Comparison of ENCODE assay signal across 15 cellular contexts in genomic region chr5:82096249-82096648, GRCh38.
A peak's percentile ranks its signal among the peaks of the same experiment; 100 is the strongest.
DNase-seq lines count a peak whose midpoint lies in the region; ATAC-seq, FAIRE-seq and TF ChIP-seq lines count a peak whose summit lies in the region.
"Had no signal": no experiment of that assay in that cellular context is flagged by ENCODE, and none has a peak within 500 bp of the region (broad histone marks: within the 10 kb centered on the region; RNA-seq: fewer than 3 reads in every experiment).

No MANE protein-coding gene starts in this region.

- H3K4me1 Mint-ChIP-seq in activated CD8-positive, alpha-beta memory T cell treated with anti-CD3 and anti-CD28 coated beads, Interleukin-2, amount 10 ng/mL, durations not matched to agents 7 days and 5 days, result peaks cover 22% of the 10 kb centered on the region
- H3K4me1 Mint-ChIP-seq: B cell had no signal

- H3K27me3 Mint-ChIP-seq in activated CD8-positive, alpha-beta memory T cell treated with anti-CD3 and anti-CD28 coated beads, Interleukin-2, amount 10 ng/mL, durations not matched to agents 7 days and 5 days, result no peaks in the 10 kb centered on the region
- H3K27me3 Mint-ChIP-seq: B cell, IgD-negative memory B cell had no signal

- TF ChIP-seq RAD21 in K562 (CRISPR knock-in tag; conservative IDR thresholded peaks at IDR 0.05 in 1 of 2, IDR thresholded peaks at IDR 0.05 in 1 of 2), result no peak

- H2AFZ ChIP-seq in K562 (ENCODE audit: low read depth, low read length) (no peak overlapping the region), parathyroid adenoma (peak overlapping the region; percentile 33)
- H2AFZ ChIP-seq: GM23248 had no signal

- no peaks in the 10 kb centered on the region for H4K20me1 ChIP-seq in K562 (replicated peaks; ENCODE audit: control insufficient read depth, insufficient read depth, low read length)
- H4K20me1 ChIP-seq: BLaER1 treated with 17β-estradiol and CSF1 and Interleukin-3, amounts not matched to agents 10 nM and 100 nM had no signal

- FAIRE-seq in K562 (lab: Jason Lieb, UNC), result peak; percentile 32
- FAIRE-seq: HepG2, HTR-8/SVneo had no signal

- H3K27ac Mint-ChIP-seq in activated CD8-positive, alpha-beta memory T cell treated with anti-CD3 and anti-CD28 coated beads, Interleukin-2, amount 10 ng/mL, durations not matched to agents 7 days and 5 days, result no peak overlapping the region
- H3K27ac Mint-ChIP-seq: B cell; CD8-positive, alpha-beta T cell had no signal

- TF ChIP-seq EP300 in K562 (IDR thresholded peaks at IDR 0.05; ENCODE audit: low read length), result no peak

- no peak for DNase-seq in activated CD8-positive, alpha-beta memory T cell treated with anti-CD3 and anti-CD28 coated beads, Interleukin-2, amount 10 ng/mL, durations not matched to agents 7 days and 5 days
- no peak for DNase-seq in activated CD8-positive, alpha-beta memory T cell treated with anti-CD3 and anti-CD28 coated beads for 24 hours
- DNase-seq in K562 (ENCODE audit: extremely low read depth in 1 of 4, low spot score in 3 of 4) (no peak), HK-2 (ENCODE audit: unreplicated experiment) (no peak), ureter (ENCODE audit: low spot score) (no peak)
- DNase-seq: Calu3; CD8-positive, alpha-beta T cell; GM23248 had no signal

- H3K9me1 ChIP-seq in K562 (ENCODE audit: control insufficient read depth, insufficient read depth, low read length), result no peaks in the 10 kb centered on the region

- H3K4me3 Mint-ChIP-seq in activated CD8-positive, alpha-beta memory T cell treated with anti-CD3 and anti-CD28 coated beads, Interleukin-2, amount 10 ng/mL, durations not matched to agents 7 days and 5 days, result no peak overlapping the region
- H3K4me3 Mint-ChIP-seq: B cell; CD8-positive, alpha-beta T cell; IgD-negative memory B cell had no signal

- peak; percentile 12 for ATAC-seq in activated CD8-positive, alpha-beta memory T cell treated with anti-CD3 and anti-CD28 coated beads, Interleukin-2, amount 10 ng/mL, durations not matched to agents 7 days and 5 days
- ATAC-seq in K562, result no peak
- ATAC-seq: CD8-positive, alpha-beta T cell; HepG2 had no signal

- POLR2A ChIA-PET in K562 (lab: Yijun Ruan, JAX), result interaction anchor here (0.6 to 1.7 kb wide), 2 partner anchors 10 to 95 kb away, joined by 3 to 6 read pairs; no protein-coding TSS in a partner anchor

- H3K27me3 ChIP-seq in K562 (ENCODE audit: control insufficient read depth in 2 of 2, insufficient read depth in 2 of 2, low read length in 2 of 2) (no peaks in the 10 kb centered on the region), parathyroid adenoma (ENCODE audit: control insufficient read depth, insufficient read depth, low read length) (no peaks in the 10 kb centered on the region)
- H3K27me3 ChIP-seq: BLaER1 treated with 17β-estradiol and CSF1 and Interleukin-3, amounts not matched to agents 10 nM and 100 nM had no signal

- no peak for TF ChIP-seq POLR2A in K562 (conservative IDR thresholded peaks at IDR 0.05)

- BruUV-seq in K562 (replicated peaks; lab: Mats Ljungman, UMichigan), result no TSS peak

- CTCF ChIA-PET in activated CD8-positive, alpha-beta memory T cell treated with anti-CD3 and anti-CD28 coated beads, Interleukin-2, amount 10 ng/mL, durations not matched to agents 7 days and 5 days (lab: Charles Lee), result interaction anchor here (0.8 kb wide), 1 partner anchor 10 kb away, joined by 3 read pairs; no protein-coding TSS in a partner anchor
- CTCF ChIA-PET in K562 (lab: Yijun Ruan, JAX; ENCODE audit: low intra/inter-chr PET ratio), result no interaction called here

- no peaks in the 10 kb centered on the region for H3K79me2 ChIP-seq in K562 (ENCODE audit: control insufficient read depth, insufficient read depth, low read length)
- no peaks in the 10 kb centered on the region for H3K79me2 ChIP-seq in parathyroid adenoma

- TF ChIP-seq CTCF in K562 (IDR thresholded peaks at IDR 0.05 in 2 of 3, conservative IDR thresholded peaks at IDR 0.05 in 1 of 3; ENCODE audit: insufficient read depth in 2 of 3, low read depth in 1 of 3, low read length in 3 of 3), result no peak
- TF ChIP-seq CTCF in parathyroid adenoma (IDR thresholded peaks at IDR 0.05), result no peak

- H3K4me2 ChIP-seq in K562 (ENCODE audit: insufficient read depth, low read length) (no peak overlapping the region), parathyroid adenoma (ENCODE audit: low read length) (no peak overlapping the region)

- H3K4me1 ChIP-seq in K562 (replicated peaks in 1 of 2; ENCODE audit: control insufficient read depth in 2 of 2, insufficient read depth in 2 of 2, low read length in 2 of 2) (no peaks in the 10 kb centered on the region), parathyroid adenoma (peaks cover 6% of the 10 kb centered on the region)
- H3K4me1 ChIP-seq: HAP-1 had no signal

- H3K9me3 ChIP-seq in K562 (replicated peaks; ENCODE audit: control insufficient read depth, insufficient read depth, low read depth, low read length) (peaks cover 3% of the 10 kb centered on the region; the same call in 1 of the 2 replicates), parathyroid adenoma (ENCODE audit: control insufficient read depth, low read length) (no peaks in the 10 kb centered on the region)

- H3K9ac ChIP-seq in K562 (ENCODE audit: insufficient read depth in 1 of 2, low read depth in 2 of 2, low read length in 2 of 2) (no peak overlapping the region), parathyroid adenoma (no peak overlapping the region)
- H3K9ac ChIP-seq: BLaER1 treated with 17β-estradiol and CSF1 and Interleukin-3, amounts not matched to agents 10 nM and 100 nM; GM23248 had no signal

- peaks cover 14% of the 10 kb centered on the region for H3K36me3 Mint-ChIP-seq in activated CD8-positive, alpha-beta memory T cell treated with anti-CD3 and anti-CD28 coated beads, Interleukin-2, amount 10 ng/mL, durations not matched to agents 7 days and 5 days
- H3K36me3 Mint-ChIP-seq: IgD-negative memory B cell had no signal

- in situ Hi-C loops in K562 (cut with MboI), result no loop called here

- H3K36me3 ChIP-seq in K562 (ENCODE audit: control insufficient read depth, insufficient read depth, low read length) (no peaks in the 10 kb centered on the region), parathyroid adenoma (ENCODE audit: control insufficient read depth, insufficient read depth, low read length) (no peaks in the 10 kb centered on the region)
- H3K36me3 ChIP-seq: HAP-1 had no signal

- no peak overlapping the region for H3K4me3 ChIP-seq in K562
- no peak overlapping the region for H3K4me3 ChIP-seq in parathyroid adenoma (ENCODE audit: low read depth, low read length)
- H3K4me3 ChIP-seq: BLaER1 treated with 17β-estradiol and CSF1 and Interleukin-3, amounts not matched to agents 10 nM and 100 nM; GM23248; HAP-1 had no signal

- peaks cover 14% of the 10 kb centered on the region for H3K9me3 Mint-ChIP-seq in activated CD8-positive, alpha-beta memory T cell treated with anti-CD3 and anti-CD28 coated beads, Interleukin-2, amount 10 ng/mL, durations not matched to agents 7 days and 5 days (ENCODE audit: low read depth)

- H3K27ac ChIP-seq in K562 (ENCODE audit: extremely low read depth, low read depth, low read length) (no peak overlapping the region), parathyroid adenoma (peak overlapping the region; percentile 44)
- H3K27ac ChIP-seq: BLaER1 treated with 17β-estradiol and CSF1 and Interleukin-3, amounts not matched to agents 10 nM and 100 nM; GM23248 had no signal

- intact Hi-C loops in K562 (cut with micrococcal nuclease), result no loop called here

TF ChIP-seq in K562, 482 proteins besides CTCF, POLR2A, EP300 and RAD21:
- TF ChIP-seq LEF1 (IDR thresholded peaks at IDR 0.05) (no peak), CBX3 (IDR thresholded peaks at IDR 0.05; ENCODE audit: borderline replicate concordance in 1 of 2, low read length in 2 of 2) (no peak), ZBTB2 (IDR thresholded peaks at IDR 0.05) (no peak), MCM5 (IDR thresholded peaks at IDR 0.05; ENCODE audit: low read depth) (no peak)
